ENCODE assay signal across 1 cellular context in the genomic region with DNA sequence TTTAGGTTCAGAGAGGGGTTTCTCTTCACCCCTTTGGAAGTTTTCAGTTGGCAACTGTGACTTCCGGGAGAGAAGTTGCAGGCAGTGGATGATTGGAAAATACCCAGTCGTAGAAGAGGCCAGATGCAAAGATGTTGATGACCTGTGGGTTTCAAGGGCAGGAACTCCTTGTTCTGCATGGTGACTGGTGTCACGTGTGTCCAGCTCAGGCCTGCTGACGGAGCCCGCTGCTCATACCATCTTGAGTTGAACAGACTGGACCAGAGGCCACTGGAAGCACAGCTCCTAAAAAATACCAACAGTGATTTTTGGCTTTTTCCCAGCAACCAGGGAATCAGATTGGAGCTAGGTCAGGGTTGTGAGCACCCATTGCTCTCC.
TF ChIP-seq lines count a peak whose summit lies in the region.

No MANE protein-coding gene starts in this region.

TF ChIP-seq in H1, 55 proteins besides CTCF, POLR2A, EP300 and RAD21 (continued from another document):
- TF ChIP-seq, protein P1, sequence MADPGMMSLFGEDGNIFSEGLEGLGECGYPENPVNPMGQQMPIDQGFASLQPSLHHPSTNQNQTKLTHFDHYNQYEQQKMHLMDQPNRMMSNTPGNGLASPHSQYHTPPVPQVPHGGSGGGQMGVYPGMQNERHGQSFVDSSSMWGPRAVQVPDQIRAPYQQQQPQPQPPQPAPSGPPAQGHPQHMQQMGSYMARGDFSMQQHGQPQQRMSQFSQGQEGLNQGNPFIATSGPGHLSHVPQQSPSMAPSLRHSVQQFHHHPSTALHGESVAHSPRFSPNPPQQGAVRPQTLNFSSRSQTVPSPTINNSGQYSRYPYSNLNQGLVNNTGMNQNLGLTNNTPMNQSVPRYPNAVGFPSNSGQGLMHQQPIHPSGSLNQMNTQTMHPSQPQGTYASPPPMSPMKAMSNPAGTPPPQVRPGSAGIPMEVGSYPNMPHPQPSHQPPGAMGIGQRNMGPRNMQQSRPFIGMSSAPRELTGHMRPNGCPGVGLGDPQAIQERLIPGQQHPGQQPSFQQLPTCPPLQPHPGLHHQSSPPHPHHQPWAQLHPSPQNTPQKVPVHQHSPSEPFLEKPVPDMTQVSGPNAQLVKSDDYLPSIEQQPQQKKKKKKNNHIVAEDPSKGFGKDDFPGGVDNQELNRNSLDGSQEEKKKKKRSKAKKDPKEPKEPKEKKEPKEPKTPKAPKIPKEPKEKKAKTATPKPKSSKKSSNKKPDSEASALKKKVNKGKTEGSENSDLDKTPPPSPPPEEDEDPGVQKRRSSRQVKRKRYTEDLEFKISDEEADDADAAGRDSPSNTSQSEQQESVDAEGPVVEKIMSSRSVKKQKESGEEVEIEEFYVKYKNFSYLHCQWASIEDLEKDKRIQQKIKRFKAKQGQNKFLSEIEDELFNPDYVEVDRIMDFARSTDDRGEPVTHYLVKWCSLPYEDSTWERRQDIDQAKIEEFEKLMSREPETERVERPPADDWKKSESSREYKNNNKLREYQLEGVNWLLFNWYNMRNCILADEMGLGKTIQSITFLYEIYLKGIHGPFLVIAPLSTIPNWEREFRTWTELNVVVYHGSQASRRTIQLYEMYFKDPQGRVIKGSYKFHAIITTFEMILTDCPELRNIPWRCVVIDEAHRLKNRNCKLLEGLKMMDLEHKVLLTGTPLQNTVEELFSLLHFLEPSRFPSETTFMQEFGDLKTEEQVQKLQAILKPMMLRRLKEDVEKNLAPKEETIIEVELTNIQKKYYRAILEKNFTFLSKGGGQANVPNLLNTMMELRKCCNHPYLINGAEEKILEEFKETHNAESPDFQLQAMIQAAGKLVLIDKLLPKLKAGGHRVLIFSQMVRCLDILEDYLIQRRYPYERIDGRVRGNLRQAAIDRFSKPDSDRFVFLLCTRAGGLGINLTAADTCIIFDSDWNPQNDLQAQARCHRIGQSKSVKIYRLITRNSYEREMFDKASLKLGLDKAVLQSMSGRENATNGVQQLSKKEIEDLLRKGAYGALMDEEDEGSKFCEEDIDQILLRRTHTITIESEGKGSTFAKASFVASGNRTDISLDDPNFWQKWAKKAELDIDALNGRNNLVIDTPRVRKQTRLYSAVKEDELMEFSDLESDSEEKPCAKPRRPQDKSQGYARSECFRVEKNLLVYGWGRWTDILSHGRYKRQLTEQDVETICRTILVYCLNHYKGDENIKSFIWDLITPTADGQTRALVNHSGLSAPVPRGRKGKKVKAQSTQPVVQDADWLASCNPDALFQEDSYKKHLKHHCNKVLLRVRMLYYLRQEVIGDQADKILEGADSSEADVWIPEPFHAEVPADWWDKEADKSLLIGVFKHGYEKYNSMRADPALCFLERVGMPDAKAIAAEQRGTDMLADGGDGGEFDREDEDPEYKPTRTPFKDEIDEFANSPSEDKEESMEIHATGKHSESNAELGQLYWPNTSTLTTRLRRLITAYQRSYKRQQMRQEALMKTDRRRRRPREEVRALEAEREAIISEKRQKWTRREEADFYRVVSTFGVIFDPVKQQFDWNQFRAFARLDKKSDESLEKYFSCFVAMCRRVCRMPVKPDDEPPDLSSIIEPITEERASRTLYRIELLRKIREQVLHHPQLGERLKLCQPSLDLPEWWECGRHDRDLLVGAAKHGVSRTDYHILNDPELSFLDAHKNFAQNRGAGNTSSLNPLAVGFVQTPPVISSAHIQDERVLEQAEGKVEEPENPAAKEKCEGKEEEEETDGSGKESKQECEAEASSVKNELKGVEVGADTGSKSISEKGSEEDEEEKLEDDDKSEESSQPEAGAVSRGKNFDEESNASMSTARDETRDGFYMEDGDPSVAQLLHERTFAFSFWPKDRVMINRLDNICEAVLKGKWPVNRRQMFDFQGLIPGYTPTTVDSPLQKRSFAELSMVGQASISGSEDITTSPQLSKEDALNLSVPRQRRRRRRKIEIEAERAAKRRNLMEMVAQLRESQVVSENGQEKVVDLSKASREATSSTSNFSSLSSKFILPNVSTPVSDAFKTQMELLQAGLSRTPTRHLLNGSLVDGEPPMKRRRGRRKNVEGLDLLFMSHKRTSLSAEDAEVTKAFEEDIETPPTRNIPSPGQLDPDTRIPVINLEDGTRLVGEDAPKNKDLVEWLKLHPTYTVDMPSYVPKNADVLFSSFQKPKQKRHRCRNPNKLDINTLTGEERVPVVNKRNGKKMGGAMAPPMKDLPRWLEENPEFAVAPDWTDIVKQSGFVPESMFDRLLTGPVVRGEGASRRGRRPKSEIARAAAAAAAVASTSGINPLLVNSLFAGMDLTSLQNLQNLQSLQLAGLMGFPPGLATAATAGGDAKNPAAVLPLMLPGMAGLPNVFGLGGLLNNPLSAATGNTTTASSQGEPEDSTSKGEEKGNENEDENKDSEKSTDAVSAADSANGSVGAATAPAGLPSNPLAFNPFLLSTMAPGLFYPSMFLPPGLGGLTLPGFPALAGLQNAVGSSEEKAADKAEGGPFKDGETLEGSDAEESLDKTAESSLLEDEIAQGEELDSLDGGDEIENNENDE (IDR thresholded peaks at IDR 0.05; ENCODE audit: insufficient replicate concordance, low read length) = no peak
- no peak for TF ChIP-seq MAFK (IDR thresholded peaks at IDR 0.05; ENCODE audit: low read depth, low read length)
- TF ChIP-seq TCF12 (IDR thresholded peaks at IDR 0.05; ENCODE audit: low read depth, low read length) = no peak
- TF ChIP-seq PHF8 (conservative IDR thresholded peaks at IDR 0.05; ENCODE audit: low read depth, low read length) = no peak
- no peak for TF ChIP-seq CREB1 (IDR thresholded peaks at IDR 0.05)
- TF ChIP-seq CHD2 (IDR thresholded peaks at IDR 0.05; ENCODE audit: low read length) = no peak
- TF ChIP-seq RXRA (IDR thresholded peaks at IDR 0.05; ENCODE audit: insufficient read depth, low read depth, low read length) = no peak
- no peak for TF ChIP-seq EZH2 (IDR thresholded peaks at IDR 0.05; ENCODE audit: low read depth, low read length, severe bottlenecking)
- no peak for TF ChIP-seq KDM1A (IDR thresholded peaks at IDR 0.05; ENCODE audit: borderline replicate concordance, low read length)
- no peak for TF ChIP-seq BRCA1 (IDR thresholded peaks at IDR 0.05; ENCODE audit: low read depth, low read length)
- no peak for TF ChIP-seq CTBP2 (IDR thresholded peaks at IDR 0.05; ENCODE audit: borderline replicate concordance, insufficient read depth, insufficient read length, low read length)
- TF ChIP-seq, protein P2, sequence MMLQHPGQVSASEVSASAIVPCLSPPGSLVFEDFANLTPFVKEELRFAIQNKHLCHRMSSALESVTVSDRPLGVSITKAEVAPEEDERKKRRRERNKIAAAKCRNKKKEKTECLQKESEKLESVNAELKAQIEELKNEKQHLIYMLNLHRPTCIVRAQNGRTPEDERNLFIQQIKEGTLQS (IDR thresholded peaks at IDR 0.05; ENCODE audit: insufficient read depth, low read depth, low read length) = no peak
- TF ChIP-seq MAX (IDR thresholded peaks at IDR 0.05) = no peak
- TF ChIP-seq EGR1 (IDR thresholded peaks at IDR 0.05; ENCODE audit: borderline replicate concordance, low read depth, low read length) = no peak
- TF ChIP-seq BCL11A (IDR thresholded peaks at IDR 0.05; ENCODE audit: low read depth in 2 of 2, low read length in 2 of 2) = no peak
